29 cellular contexts compared by ENCODE assay signal in genomic region chr2:43508209-43508608, GRCh38.
DNase-seq lines count a peak whose midpoint lies in the region; ATAC-seq and TF ChIP-seq lines count a peak whose summit lies in the region.
"Had no signal": no experiment of that assay in that cellular context is flagged by ENCODE, and none has a peak within 500 bp of the region (broad histone marks: within the 10 kb centered on the region; RNA-seq: fewer than 3 reads in every experiment).

No MANE protein-coding gene starts in this region.

- DNase-seq in activated CD4-positive, alpha-beta T cell treated with anti-CD3 and anti-CD28 coated beads for 4 hours: peak; percentile 1 to 3
- no peak for DNase-seq in activated CD4-positive, alpha-beta T cell treated with anti-CD3 and anti-CD28 coated beads, Interleukin-2, amount 50 U/mL, for 1 hour
- no peak for DNase-seq in CD4-positive, alpha-beta T cell
- DNase-seq in activated CD8-positive, alpha-beta T cell treated with anti-CD3 and anti-CD28 coated beads for 36 hours: peak; percentile 52
- DNase-seq in effector memory CD8-positive, alpha-beta T cell: no peak
- DNase-seq in DMS79 treated with DMSO at 0.1 percent for 48 hours (lab: John Stamatoyannopoulos, UW) (no peak), NCI-H187 (lab: John Stamatoyannopoulos, UW) (no peak)
- DNase-seq: adrenal gland; DMS 273 treated with DMSO at 0.1 percent for 48 hours; foreskin fibroblast; KG1; NCI-H1092 treated with DMSO at 0.1 percent for 48 hours; NCI-H187 treated with DMSO at 0.1 percent for 48 hours; NCI-H2171; NCI-H82; ovary; stimulated activated naive CD4-positive, alpha-beta T cell treated with Interleukin-2 at 50 U/mL for 16 hours; T1000; WERI-Rb-1 had no signal

- no peak overlapping the region for H3K27ac ChIP-seq in CD4-positive, alpha-beta T cell (ENCODE audit: low read depth, low read length)
- H3K27ac ChIP-seq: adrenal gland, C4-2B, esophagus muscularis mucosa, HL-60, ovary, SJSA1, thoracic aorta, vagina, WERI-Rb-1 had no signal

- CTCF ChIA-PET in CD4-positive, alpha-beta T cell (lab: Charles Lee): no interaction called here
- CTCF ChIA-PET in activated CD8-positive, alpha-beta T cell treated with anti-CD3 and anti-CD28 coated beads for 36 hours (lab: Charles Lee): interaction anchor here (1.4 kb wide), 1 partner anchor 10 kb away, joined by 4 read pairs; no protein-coding TSS in a partner anchor

- no peak for ATAC-seq in CD4-positive, alpha-beta T cell (ENCODE audit: poor library complexity)
- ATAC-seq in activated CD8-positive, alpha-beta T cell treated with anti-CD3 and anti-CD28 coated beads for 36 hours: peak; percentile 97
- no peak for ATAC-seq in effector memory CD8-positive, alpha-beta T cell (replicated peaks)
- no peak for ATAC-seq in GM19324 (IDR thresholded peaks at IDR 0.05; ENCODE audit: low FRiP score, unreplicated experiment)
- ATAC-seq: left lobe of liver had no signal

- peak overlapping the region; percentile 72 for H3K27ac Mint-ChIP-seq in CD4-positive, alpha-beta T cell
- H3K27ac Mint-ChIP-seq in activated CD8-positive, alpha-beta T cell treated with anti-CD3 and anti-CD28 coated beads for 36 hours: peak overlapping the region; percentile 78
- peak overlapping the region; percentile 52 to 76 for H3K27ac Mint-ChIP-seq in effector memory CD8-positive, alpha-beta T cell
- H3K27ac Mint-ChIP-seq: dendritic cell treated with granulocyte-macrophage colony-stimulating factor and Interleukin-4, amounts not matched to agents 40 ng/mL and 50 ng/mL, for 4 days had no signal

- H3K27me3 Mint-ChIP-seq in CD4-positive, alpha-beta T cell: no peaks in the 10 kb centered on the region
- no peaks in the 10 kb centered on the region for H3K27me3 Mint-ChIP-seq in activated CD8-positive, alpha-beta T cell treated with anti-CD3 and anti-CD28 coated beads for 36 hours
- no peaks in the 10 kb centered on the region for H3K27me3 Mint-ChIP-seq in effector memory CD8-positive, alpha-beta T cell
- H3K27me3 Mint-ChIP-seq: dendritic cell treated with granulocyte-macrophage colony-stimulating factor and Interleukin-4, amounts not matched to agents 40 ng/mL and 50 ng/mL, for 4 days had no signal

- POLR2A ChIA-PET in CD4-positive, alpha-beta T cell (lab: Charles Lee): interaction anchor here (1.5 kb wide), 1 partner anchor 697 kb away, joined by 4 read pairs; no protein-coding TSS in a partner anchor
- POLR2A ChIA-PET in activated CD8-positive, alpha-beta T cell treated with anti-CD3 and anti-CD28 coated beads for 36 hours (lab: Charles Lee): no interaction called here

- H3K4me1 Mint-ChIP-seq in CD4-positive, alpha-beta T cell (ENCODE audit: low read depth): peaks cover 24% of the 10 kb centered on the region
- H3K4me1 Mint-ChIP-seq in activated CD8-positive, alpha-beta T cell treated with anti-CD3 and anti-CD28 coated beads for 36 hours (ENCODE audit: low read depth): peaks cover 38% of the 10 kb centered on the region
- H3K4me1 Mint-ChIP-seq in effector memory CD8-positive, alpha-beta T cell (ENCODE audit: low read depth in 2 of 2): peaks cover 7 to 17% of the 10 kb centered on the region in 2 donors
- H3K4me1 Mint-ChIP-seq: neural crest cell had no signal

- H3K27me3 ChIP-seq in CD4-positive, alpha-beta T cell (ENCODE audit: control insufficient read depth, insufficient read depth, low read length): no peaks in the 10 kb centered on the region
- H3K27me3 ChIP-seq: adrenal gland, esophagus muscularis mucosa, ovary, SJSA1, vagina had no signal

- no peaks in the 10 kb centered on the region for H3K9me3 ChIP-seq in CD4-positive, alpha-beta T cell (ENCODE audit: control insufficient read depth, low read length)
- H3K9me3 ChIP-seq: adrenal gland, esophagus muscularis mucosa, ovary, SJSA1, thoracic aorta, vagina had no signal

- no peak for TF ChIP-seq CTCF in CD4-positive, alpha-beta T cell (IDR thresholded peaks at IDR 0.05)
- no peak for TF ChIP-seq CTCF in activated CD8-positive, alpha-beta T cell treated with anti-CD3 and anti-CD28 coated beads for 36 hours (IDR thresholded peaks at IDR 0.05)

- no peaks in the 10 kb centered on the region for H3K9me3 Mint-ChIP-seq in CD4-positive, alpha-beta T cell
- H3K9me3 Mint-ChIP-seq in activated CD8-positive, alpha-beta T cell treated with anti-CD3 and anti-CD28 coated beads for 36 hours: peaks cover 2% of the 10 kb centered on the region
- H3K9me3 Mint-ChIP-seq in effector memory CD8-positive, alpha-beta T cell: no peaks in the 10 kb centered on the region
- H3K9me3 Mint-ChIP-seq: dendritic cell treated with granulocyte-macrophage colony-stimulating factor and Interleukin-4, amounts not matched to agents 40 ng/mL and 50 ng/mL, for 4 days; neural crest cell had no signal

- peaks cover 81% of the 10 kb centered on the region for H3K36me3 Mint-ChIP-seq in CD4-positive, alpha-beta T cell (ENCODE audit: low read depth)
- H3K36me3 Mint-ChIP-seq in activated CD8-positive, alpha-beta T cell treated with anti-CD3 and anti-CD28 coated beads for 36 hours (ENCODE audit: low read depth): peaks cover 40% of the 10 kb centered on the region
- H3K36me3 Mint-ChIP-seq in effector memory CD8-positive, alpha-beta T cell (ENCODE audit: insufficient read depth): peaks cover 23% of the 10 kb centered on the region

- intact Hi-C loops in CD4-positive, alpha-beta T cell (cut with DNase I, micrococcal nuclease): no loop called here
- intact Hi-C loops in activated CD8-positive, alpha-beta T cell treated with anti-CD3 and anti-CD28 coated beads for 36 hours (cut with micrococcal nuclease): no loop called here

- H3K4me3 Mint-ChIP-seq in CD4-positive, alpha-beta T cell: no peak overlapping the region
- no peak overlapping the region for H3K4me3 Mint-ChIP-seq in activated CD8-positive, alpha-beta T cell treated with anti-CD3 and anti-CD28 coated beads for 36 hours
- no peak overlapping the region for H3K4me3 Mint-ChIP-seq in effector memory CD8-positive, alpha-beta T cell
- H3K4me3 Mint-ChIP-seq: dendritic cell treated with granulocyte-macrophage colony-stimulating factor and Interleukin-4, amounts not matched to agents 40 ng/mL and 50 ng/mL, for 4 days; neural crest cell had no signal

Comparison
In these comparisons a context has a peak if more than half of its experiments do, and no peak if none do; other contexts are left out.
1. DNase-seq: peak in activated CD4-positive, alpha-beta T cell treated with anti-CD3 and anti-CD28 coated beads for 4 hours (2 of 2) and activated CD8-positive, alpha-beta T cell treated with anti-CD3 and anti-CD28 coated beads for 36 hours (single experiment); none in activated CD4-positive, alpha-beta T cell treated with anti-CD3 and anti-CD28 coated beads, Interleukin-2, amount 50 U/mL, for 1 hour (single experiment), CD4-positive, alpha-beta T cell (0 of 10), effector memory CD8-positive, alpha-beta T cell (0 of 3), DMS79 treated with DMSO at 0.1 percent for 48 hours (single experiment) and NCI-H187 (0 of 2).
2. Peak in every context shown above with its lines, with median percentiles within 50 percentile points of each other: H3K27ac Mint-ChIP-seq.